ENCODE assay signal across 25 cellular contexts in genomic region chr2:172047486-172048194, GRCh38. TPM values are rescaled to one million over a fixed set of nuclear protein-coding genes. Genes with fewer than 3 reads are reported as not detected.
"Had no signal": no experiment of that assay in that cellular context is flagged by ENCODE, and none has a peak within 500 bp of the region (broad histone marks: within the 10 kb centered on the region; RNA-seq: fewer than 3 reads in every experiment).

No MANE protein-coding gene starts in this region.

- H3K36me3 ChIP-seq: cardiac muscle cell, left lung, neutrophil, ovary, prostate gland, spleen, upper lobe of right lung had no signal

- H3K4me3 ChIP-seq: body of pancreas, cardiac muscle cell, left lung, ovary, prostate gland, spleen, upper lobe of right lung had no signal

- H3K9me3 ChIP-seq: body of pancreas, left lung, neutrophil, ovary, prostate gland, spleen, upper lobe of right lung had no signal

- H3K27me3 ChIP-seq: body of pancreas, cardiac muscle cell, foreskin keratinocyte, left lung, neutrophil, ovary, spleen, upper lobe of right lung had no signal

- H3K4me1 ChIP-seq: foreskin keratinocyte, left lung, prostate gland, upper lobe of right lung had no signal

- H3K27ac ChIP-seq: body of pancreas, cardiac muscle cell, foreskin keratinocyte, left lung, neutrophil, ovary, prostate gland, spleen, upper lobe of right lung had no signal

- DNase-seq: activated gamma-delta T cell treated with Interleukin-2 at 50 U/mL for 16 hours; activated T-cell treated with anti-CD3 and anti-CD28 coated beads, Interleukin-2, amount 50 U/mL, for 1 hour; anterior cingulate cortex; body of pancreas; dermis blood vessel endothelial cell; effector CD8-positive, alpha-beta T cell; foreskin keratinocyte; immature natural killer cell; kidney glomerular epithelial cell; left lung; midbrain; ovary; spleen; stimulated activated CD4-positive, alpha-beta T cell treated with anti-CD3 and anti-CD28 coated beads, Interleukin-4, amount 100 ng/mL, for 24 hours; stimulated activated naive CD4-positive, alpha-beta T cell treated with Interleukin-2 at 50 U/mL for 16 hours; T1000; upper lobe of right lung had no signal

- ATAC-seq: body of pancreas; foreskin keratinocyte; left lung; natural killer cell treated with Interleukin-12 subunit alpha and Interleukin-12 subunit beta and Interleukin-15 and Interleukin-18, amount 100 ng/mL, for 72 hours; upper lobe of right lung; WTC11 had no signal

RNA-seq across cellular contexts. Expression of gene DLX1, which starts 37.7 kb away (rescaled TPM):
- total RNA-seq: body of pancreas; cardiac muscle cell; dermis blood vessel endothelial cell; glomerular endothelial cell; left lung; lung microvascular endothelial cell; natural killer cell treated with Interleukin-12 subunit alpha and Interleukin-12 subunit beta and Interleukin-15 and Interleukin-18, amount 100 ng/mL, for 72 hours; spleen; upper lobe of right lung; WTC11 had no signal
- polyA plus RNA-seq: cardiac muscle cell, immature natural killer cell had no signal

RNA-seq across cellular contexts. Expression of gene DLX2, which starts 55.1 kb away (rescaled TPM):
- total RNA-seq: body of pancreas, cardiac muscle cell, dermis blood vessel endothelial cell, left lung, spleen, upper lobe of right lung had no signal
- polyA plus RNA-seq: esophagus, ovary had no signal
